In genomic region chr2:191636235-191636543, GRCh38 we compare ENCODE assay signal across 14 cellular contexts. TPM values are rescaled to one million over a fixed set of nuclear protein-coding genes. Genes with fewer than 3 reads are reported as not detected.
DNase-seq lines count a peak whose midpoint lies in the region; ATAC-seq and TF ChIP-seq lines count a peak whose summit lies in the region.
"Had no signal": no experiment of that assay in that cellular context is flagged by ENCODE, and none has a peak within 500 bp of the region (broad histone marks: within the 10 kb centered on the region; RNA-seq: fewer than 3 reads in every experiment).

No MANE protein-coding gene starts in this region.

- H3K4me3 ChIP-seq in epithelial cell of proximal tubule (ENCODE audit: low read depth, low read length), result no peak overlapping the region
- H3K4me3 ChIP-seq in skeletal muscle satellite cell (ENCODE audit: low read length), result peak overlapping the region; percentile 61
- H3K4me3 ChIP-seq: cardiac muscle cell had no signal

- H3K27me3 ChIP-seq in skeletal muscle satellite cell (ENCODE audit: control insufficient read depth, insufficient read depth, low read length), result no peaks in the 10 kb centered on the region
- H3K27me3 ChIP-seq: cardiac muscle cell had no signal

- peak overlapping the region; percentile 78 for H3K4me2 ChIP-seq in skeletal muscle satellite cell (ENCODE audit: low read length)

- H3K4me1 Mint-ChIP-seq in activated naive CD4-positive, alpha-beta T cell treated with anti-CD3 and anti-CD28 coated beads, Interleukin-2, amount 10 ng/mL, durations not matched to agents 7 days and 5 days, result peaks cover 72% of the 10 kb centered on the region

- H3K9me3 Mint-ChIP-seq in activated naive CD4-positive, alpha-beta T cell treated with anti-CD3 and anti-CD28 coated beads, Interleukin-2, amount 10 ng/mL, durations not matched to agents 7 days and 5 days, result no peaks in the 10 kb centered on the region
- H3K9me3 Mint-ChIP-seq: stimulated activated naive B cell treated with anti-CD40 and anti-IgM and Interleukin-4, amounts not matched to agents 10 μg/mL and 1 μg/mL and 100 μg/mL, for 72 hours had no signal

- ATAC-seq in HG02610 (IDR thresholded peaks at IDR 0.05; ENCODE audit: unreplicated experiment) (no peak), GM21381 (IDR thresholded peaks at IDR 0.05; ENCODE audit: unreplicated experiment) (no peak)
- ATAC-seq: stimulated activated naive B cell treated with anti-CD40 and anti-IgM and Interleukin-4, amounts not matched to agents 10 μg/mL and 1 μg/mL and 100 μg/mL, for 72 hours had no signal

- peak overlapping the region; percentile 95 for H3K27ac Mint-ChIP-seq in activated naive CD4-positive, alpha-beta T cell treated with anti-CD3 and anti-CD28 coated beads, Interleukin-2, amount 10 ng/mL, durations not matched to agents 7 days and 5 days
- H3K27ac Mint-ChIP-seq: B cell; stimulated activated naive B cell treated with anti-CD40 and anti-IgM and Interleukin-4, amounts not matched to agents 10 μg/mL and 1 μg/mL and 100 μg/mL, for 72 hours had no signal

- CTCF ChIA-PET in activated naive CD4-positive, alpha-beta T cell treated with anti-CD3 and anti-CD28 coated beads, Interleukin-2, amount 10 ng/mL, durations not matched to agents 7 days and 5 days (lab: Charles Lee), result no interaction called here

- H3K9ac ChIP-seq in skeletal muscle satellite cell (ENCODE audit: low read depth, low read length), result peak overlapping the region; percentile 79

- no peaks in the 10 kb centered on the region for H3K36me3 ChIP-seq in skeletal muscle satellite cell (ENCODE audit: insufficient read depth, low read length)
- H3K36me3 ChIP-seq: cardiac muscle cell had no signal

- H3K4me1 ChIP-seq in skeletal muscle satellite cell (ENCODE audit: control insufficient read depth, insufficient read depth, low read length), result peaks cover 44% of the 10 kb centered on the region

- H3K4me3 Mint-ChIP-seq in activated naive CD4-positive, alpha-beta T cell treated with anti-CD3 and anti-CD28 coated beads, Interleukin-2, amount 10 ng/mL, durations not matched to agents 7 days and 5 days, result no peak overlapping the region
- H3K4me3 Mint-ChIP-seq: B cell; stimulated activated naive B cell treated with anti-CD40 and anti-IgM and Interleukin-4, amounts not matched to agents 10 μg/mL and 1 μg/mL and 100 μg/mL, for 72 hours had no signal

- H3K9me3 ChIP-seq in skeletal muscle satellite cell (replicated peaks; ENCODE audit: low read length), result no peaks in the 10 kb centered on the region

- DNase-seq in activated naive CD4-positive, alpha-beta T cell treated with anti-CD3 and anti-CD28 coated beads, Interleukin-2, amount 10 ng/mL, durations not matched to agents 7 days and 5 days, result no peak
- DNase-seq in activated naive CD4-positive, alpha-beta T cell treated with anti-CD3 and anti-CD28 coated beads, Interleukin-2, amount 50 U/mL, for 16 hours, result no peak
- DNase-seq in RKO (ENCODE audit: low spot score), result peak; percentile 81
- DNase-seq in epithelial cell of proximal tubule (ENCODE audit: low read depth), result peak; percentile 85
- DNase-seq in NCI-H82 (lab: John Stamatoyannopoulos, UW), result no peak
- DNase-seq: activated CD4-positive, alpha-beta T cell treated with anti-CD3 and anti-CD28 coated beads, Interleukin-2, amount 50 U/mL, for 4 hours; NCI-H2081; SHP77; stimulated activated naive B cell treated with anti-CD40 and anti-IgM and Interleukin-4, amounts not matched to agents 10 μg/mL and 1 μg/mL and 100 μg/mL, for 72 hours had no signal

- peaks cover 2% of the 10 kb centered on the region for H3K36me3 Mint-ChIP-seq in activated naive CD4-positive, alpha-beta T cell treated with anti-CD3 and anti-CD28 coated beads, Interleukin-2, amount 10 ng/mL, durations not matched to agents 7 days and 5 days
- H3K36me3 Mint-ChIP-seq: stimulated activated naive B cell treated with anti-CD40 and anti-IgM and Interleukin-4, amounts not matched to agents 10 μg/mL and 1 μg/mL and 100 μg/mL, for 72 hours had no signal

- no peak for TF ChIP-seq CTCF in epithelial cell of proximal tubule (conservative IDR thresholded peaks at IDR 0.05; ENCODE audit: low read depth, low read length)

- H3K27me3 Mint-ChIP-seq in activated naive CD4-positive, alpha-beta T cell treated with anti-CD3 and anti-CD28 coated beads, Interleukin-2, amount 10 ng/mL, durations not matched to agents 7 days and 5 days, result peaks cover 6% of the 10 kb centered on the region
- H3K27me3 Mint-ChIP-seq: B cell; stimulated activated naive B cell treated with anti-CD40 and anti-IgM and Interleukin-4, amounts not matched to agents 10 μg/mL and 1 μg/mL and 100 μg/mL, for 72 hours had no signal

RNA-seq across cellular contexts. Expression of gene NABP1, which starts 41.7 kb away (rescaled TPM):
- 32.1 and 33.8 TPM in 2 replicates for total RNA-seq in epithelial cell of proximal tubule
- total RNA-seq in skeletal muscle satellite cell (2012; rRNA removed), result 62.9 and 107 TPM in 2 replicates

Comparison
In these comparisons a context has a peak if more than half of its experiments do, and no peak if none do; other contexts are left out.
1. DNase-seq: peak in RKO (single experiment) and epithelial cell of proximal tubule (single experiment); none in activated naive CD4-positive, alpha-beta T cell treated with anti-CD3 and anti-CD28 coated beads, Interleukin-2, amount 10 ng/mL, durations not matched to agents 7 days and 5 days (single experiment), activated naive CD4-positive, alpha-beta T cell treated with anti-CD3 and anti-CD28 coated beads, Interleukin-2, amount 50 U/mL, for 16 hours (single experiment) and NCI-H82 (single experiment).